Comparison of ENCODE assay signal across 1 cellular context in genomic region chr6:73523434-73524123, GRCh38.
A peak's percentile ranks its signal among the peaks of the same experiment; 100 is the strongest.
TF ChIP-seq lines count a peak whose summit lies in the region.

No MANE protein-coding gene starts in this region.

TF ChIP-seq in HepG2, 621 proteins besides CTCF, POLR2A, EP300 and RAD21 (continued from another document and continues in another):
- TF ChIP-seq, protein P1, sequence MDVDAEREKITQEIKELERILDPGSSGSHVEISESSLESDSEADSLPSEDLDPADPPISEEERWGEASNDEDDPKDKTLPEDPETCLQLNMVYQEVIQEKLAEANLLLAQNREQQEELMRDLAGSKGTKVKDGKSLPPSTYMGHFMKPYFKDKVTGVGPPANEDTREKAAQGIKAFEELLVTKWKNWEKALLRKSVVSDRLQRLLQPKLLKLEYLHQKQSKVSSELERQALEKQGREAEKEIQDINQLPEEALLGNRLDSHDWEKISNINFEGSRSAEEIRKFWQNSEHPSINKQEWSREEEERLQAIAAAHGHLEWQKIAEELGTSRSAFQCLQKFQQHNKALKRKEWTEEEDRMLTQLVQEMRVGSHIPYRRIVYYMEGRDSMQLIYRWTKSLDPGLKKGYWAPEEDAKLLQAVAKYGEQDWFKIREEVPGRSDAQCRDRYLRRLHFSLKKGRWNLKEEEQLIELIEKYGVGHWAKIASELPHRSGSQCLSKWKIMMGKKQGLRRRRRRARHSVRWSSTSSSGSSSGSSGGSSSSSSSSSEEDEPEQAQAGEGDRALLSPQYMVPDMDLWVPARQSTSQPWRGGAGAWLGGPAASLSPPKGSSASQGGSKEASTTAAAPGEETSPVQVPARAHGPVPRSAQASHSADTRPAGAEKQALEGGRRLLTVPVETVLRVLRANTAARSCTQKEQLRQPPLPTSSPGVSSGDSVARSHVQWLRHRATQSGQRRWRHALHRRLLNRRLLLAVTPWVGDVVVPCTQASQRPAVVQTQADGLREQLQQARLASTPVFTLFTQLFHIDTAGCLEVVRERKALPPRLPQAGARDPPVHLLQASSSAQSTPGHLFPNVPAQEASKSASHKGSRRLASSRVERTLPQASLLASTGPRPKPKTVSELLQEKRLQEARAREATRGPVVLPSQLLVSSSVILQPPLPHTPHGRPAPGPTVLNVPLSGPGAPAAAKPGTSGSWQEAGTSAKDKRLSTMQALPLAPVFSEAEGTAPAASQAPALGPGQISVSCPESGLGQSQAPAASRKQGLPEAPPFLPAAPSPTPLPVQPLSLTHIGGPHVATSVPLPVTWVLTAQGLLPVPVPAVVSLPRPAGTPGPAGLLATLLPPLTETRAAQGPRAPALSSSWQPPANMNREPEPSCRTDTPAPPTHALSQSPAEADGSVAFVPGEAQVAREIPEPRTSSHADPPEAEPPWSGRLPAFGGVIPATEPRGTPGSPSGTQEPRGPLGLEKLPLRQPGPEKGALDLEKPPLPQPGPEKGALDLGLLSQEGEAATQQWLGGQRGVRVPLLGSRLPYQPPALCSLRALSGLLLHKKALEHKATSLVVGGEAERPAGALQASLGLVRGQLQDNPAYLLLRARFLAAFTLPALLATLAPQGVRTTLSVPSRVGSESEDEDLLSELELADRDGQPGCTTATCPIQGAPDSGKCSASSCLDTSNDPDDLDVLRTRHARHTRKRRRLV (CRISPR knock-in tag; IDR thresholded peaks at IDR 0.05): 0 out of 2 replicates have a peak, but pooled peaks have one; percentile 60
- TF ChIP-seq SRSF9 (IDR thresholded peaks at IDR 0.05; ENCODE audit: borderline replicate concordance, insufficient read depth, low read depth, low read length, poor library complexity, severe bottlenecking): no peak
- no peak for TF ChIP-seq ZNF646 (CRISPR knock-in tag; IDR thresholded peaks at IDR 0.05)
- TF ChIP-seq CBFB (CRISPR knock-in tag; IDR thresholded peaks at IDR 0.05): peak; percentile 60; the same call in 1 of the 2 replicates
- TF ChIP-seq PHF20 (CRISPR knock-in tag; IDR thresholded peaks at IDR 0.05): peak; percentile 64
- TF ChIP-seq CEBPB (IDR thresholded peaks at IDR 0.05; ENCODE audit: borderline replicate concordance, low read depth, low read length): no peak
- no peak for TF ChIP-seq ZFP36 (IDR thresholded peaks at IDR 0.05; ENCODE audit: borderline replicate concordance, low read depth, low read length, partially characterized antibody)
- peak; percentile 65; the same call in 1 of the 2 replicates for TF ChIP-seq BRCA1 (CRISPR knock-in tag; IDR thresholded peaks at IDR 0.05)
- TF ChIP-seq ZNF251 (CRISPR knock-in tag; IDR thresholded peaks at IDR 0.05): no peak
- TF ChIP-seq ZEB1 (IDR thresholded peaks at IDR 0.05; ENCODE audit: insufficient replicate concordance, low read depth): no peak
- peak; percentile 46; the same call in 1 of the 2 replicates for TF ChIP-seq ZNF256 (CRISPR knock-in tag; conservative IDR thresholded peaks at IDR 0.05)
- TF ChIP-seq NCOA1 (CRISPR knock-in tag; IDR thresholded peaks at IDR 0.05): peak; percentile 69; the same call in 1 of the 2 replicates
- TF ChIP-seq SKI (IDR thresholded peaks at IDR 0.05; ENCODE audit: partially characterized antibody): peak; percentile 9
- TF ChIP-seq ZSCAN31 (CRISPR knock-in tag; IDR thresholded peaks at IDR 0.05; ENCODE audit: low read depth): peak; percentile 95
- TF ChIP-seq, protein P2, sequence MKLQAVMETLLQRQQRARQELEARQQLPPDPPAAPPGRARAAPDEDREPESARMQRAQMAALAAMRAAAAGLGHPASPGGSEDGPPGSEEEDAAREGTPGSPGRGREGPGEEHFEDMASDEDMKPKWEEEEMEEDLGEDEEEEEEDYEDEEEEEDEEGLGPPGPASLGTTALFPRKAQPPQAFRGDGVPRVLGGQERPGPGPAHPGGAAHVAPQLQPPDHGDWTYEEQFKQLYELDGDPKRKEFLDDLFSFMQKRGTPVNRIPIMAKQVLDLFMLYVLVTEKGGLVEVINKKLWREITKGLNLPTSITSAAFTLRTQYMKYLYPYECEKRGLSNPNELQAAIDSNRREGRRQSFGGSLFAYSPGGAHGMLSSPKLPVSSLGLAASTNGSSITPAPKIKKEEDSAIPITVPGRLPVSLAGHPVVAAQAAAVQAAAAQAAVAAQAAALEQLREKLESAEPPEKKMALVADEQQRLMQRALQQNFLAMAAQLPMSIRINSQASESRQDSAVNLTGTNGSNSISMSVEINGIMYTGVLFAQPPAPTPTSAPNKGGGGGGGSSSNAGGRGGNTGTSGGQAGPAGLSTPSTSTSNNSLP (IDR thresholded peaks at IDR 0.05; ENCODE audit: low read depth, low read length): no peak
- peak; percentile 56; the same call in 1 of the 2 replicates for TF ChIP-seq E2F5 (CRISPR knock-in tag; conservative IDR thresholded peaks at IDR 0.05)
- TF ChIP-seq ZHX2 (IDR thresholded peaks at IDR 0.05; ENCODE audit: low read depth): no peak; the same call in 1 of the 2 replicates
- 0 out of 2 replicates have a peak, but pooled peaks have one; percentile 58 for TF ChIP-seq ZHX2 (CRISPR knock-in tag; IDR thresholded peaks at IDR 0.05; ENCODE audit: borderline replicate concordance)
- no peak for TF ChIP-seq ATF1 (CRISPR knock-in tag; IDR thresholded peaks at IDR 0.05)
- TF ChIP-seq, protein P3, sequence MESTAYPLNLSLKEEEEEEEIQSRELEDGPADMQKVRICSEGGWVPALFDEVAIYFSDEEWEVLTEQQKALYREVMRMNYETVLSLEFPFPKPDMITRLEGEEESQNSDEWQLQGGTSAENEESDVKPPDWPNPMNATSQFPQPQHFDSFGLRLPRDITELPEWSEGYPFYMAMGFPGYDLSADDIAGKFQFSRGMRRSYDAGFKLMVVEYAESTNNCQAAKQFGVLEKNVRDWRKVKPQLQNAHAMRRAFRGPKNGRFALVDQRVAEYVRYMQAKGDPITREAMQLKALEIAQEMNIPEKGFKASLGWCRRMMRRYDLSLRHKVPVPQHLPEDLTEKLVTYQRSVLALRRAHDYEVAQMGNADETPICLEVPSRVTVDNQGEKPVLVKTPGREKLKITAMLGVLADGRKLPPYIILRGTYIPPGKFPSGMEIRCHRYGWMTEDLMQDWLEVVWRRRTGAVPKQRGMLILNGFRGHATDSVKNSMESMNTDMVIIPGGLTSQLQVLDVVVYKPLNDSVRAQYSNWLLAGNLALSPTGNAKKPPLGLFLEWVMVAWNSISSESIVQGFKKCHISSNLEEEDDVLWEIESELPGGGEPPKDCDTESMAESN (CRISPR knock-in tag; conservative IDR thresholded peaks at IDR 0.05): peak; percentile 72; the same call in 1 of the 2 replicates
- peak; percentile 50; the same call in 1 of the 2 replicates for TF ChIP-seq ZNF879 (CRISPR knock-in tag; IDR thresholded peaks at IDR 0.05)
- peak; percentile 94 for TF ChIP-seq DMAP1 (CRISPR knock-in tag; IDR thresholded peaks at IDR 0.05)
- TF ChIP-seq ARNTL (CRISPR knock-in tag; IDR thresholded peaks at IDR 0.05): peak; percentile 91
- 0 out of 2 replicates have a peak, but pooled peaks have one; percentile 25 for TF ChIP-seq HMG20B (CRISPR knock-in tag; conservative IDR thresholded peaks at IDR 0.05)
- peak; percentile 68; the same call in 1 of the 2 replicates for TF ChIP-seq TFDP1 (CRISPR knock-in tag; IDR thresholded peaks at IDR 0.05; ENCODE audit: borderline replicate concordance)
- 0 out of 2 replicates have a peak, but pooled peaks have one; percentile 43 for TF ChIP-seq ZBTB44 (CRISPR knock-in tag; IDR thresholded peaks at IDR 0.05)
- TF ChIP-seq ZFP36L1 (CRISPR knock-in tag; IDR thresholded peaks at IDR 0.05): 0 out of 2 replicates have a peak, but pooled peaks have one; percentile 32
- no peak for TF ChIP-seq U2AF1 (optimal IDR thresholded peaks at IDR 0.05; ENCODE audit: low read depth, low read length)
